7 cellular contexts compared by ENCODE assay signal in genomic region chr11:72943664-72944063, GRCh38.
"Had no signal": no experiment of that assay in that cellular context is flagged by ENCODE, and none has a peak within 500 bp of the region (broad histone marks: within the 10 kb centered on the region; RNA-seq: fewer than 3 reads in every experiment).

No MANE protein-coding gene starts in this region.

- H3K4me3 ChIP-seq: GM23338 had no signal

- DNase-seq: H9, HFFc6, KBM-7 had no signal

- ATAC-seq: GM23338, HCT116, HepG2 had no signal

- H3K4me1 Mint-ChIP-seq: GM23338, H9 had no signal

- H3K27me3 Mint-ChIP-seq: IgD-negative memory B cell had no signal

- H3K9me3 Mint-ChIP-seq: GM23338, H9, HFFc6, IgD-negative memory B cell had no signal

- H3K27ac Mint-ChIP-seq: GM23338, H9, HFFc6 had no signal

- H3K4me3 Mint-ChIP-seq: GM23338, H9, HFFc6, IgD-negative memory B cell had no signal
